26 cellular contexts compared by ENCODE assay signal in genomic region chr4:40314951-40315350, GRCh38. TPM values are rescaled to one million over a fixed set of nuclear protein-coding genes. Genes with fewer than 3 reads are reported as not detected.
DNase-seq lines count a peak whose midpoint lies in the region; ATAC-seq, FAIRE-seq and TF ChIP-seq lines count a peak whose summit lies in the region.
"Had no signal": no experiment of that assay in that cellular context is flagged by ENCODE, and none has a peak within 500 bp of the region (broad histone marks: within the 10 kb centered on the region; RNA-seq: fewer than 3 reads in every experiment).

No MANE protein-coding gene starts in this region.

- H3K4me3 ChIP-seq in HEK293 (ENCODE audit: low read depth, low read length), result no peak overlapping the region
- no peak overlapping the region for H3K4me3 ChIP-seq in Panc1 (ENCODE audit: low read depth in 2 of 2, low read length in 2 of 2)
- no peak overlapping the region for H3K4me3 ChIP-seq in fibroblast of pulmonary artery (replicated peaks; ENCODE audit: low read depth, low read length)
- H3K4me3 ChIP-seq in ovary, result no peak overlapping the region
- H3K4me3 ChIP-seq: Peyer's patch, sigmoid colon, tibial artery had no signal

- no peak overlapping the region for H3K27ac ChIP-seq in HEK293 (ENCODE audit: extremely low read depth, low read depth, low read length)
- H3K27ac ChIP-seq in Panc1 (ENCODE audit: low read length), result peak overlapping the region; percentile 88; the same call in 1 of the 2 replicates
- no peak overlapping the region for H3K27ac ChIP-seq in ovary
- H3K27ac ChIP-seq: Peyer's patch, sigmoid colon, tibial artery had no signal

- H3K4me1 Mint-ChIP-seq in activated CD4-positive, alpha-beta T cell treated with anti-CD3 and anti-CD28 coated beads, Interleukin-2, amount 10 ng/mL, durations not matched to agents 7 days and 5 days, result peaks cover 61% of the 10 kb centered on the region

- no peaks in the 10 kb centered on the region for H3K9me3 Mint-ChIP-seq in activated CD4-positive, alpha-beta T cell treated with anti-CD3 and anti-CD28 coated beads, Interleukin-2, amount 10 ng/mL, durations not matched to agents 7 days and 5 days
- H3K9me3 Mint-ChIP-seq: activated B cell treated with CpG ODN at 0.5 μM for 24 hours; activated CD8-positive, alpha-beta T cell treated with anti-CD3 and anti-CD28 coated beads for 36 hours; naive thymus-derived CD4-positive, alpha-beta T cell; stimulated activated naive CD8-positive, alpha-beta T cell treated with anti-CD3 and anti-CD28 coated beads, Interleukin-15, Interleukin-2, amounts not matched to agents 100 ng/mL and 50 ng/mL, for 24 hours had no signal

- CTCF ChIA-PET in HEK293 (lab: Yijun Ruan, JAX), result no interaction called here
- CTCF ChIA-PET in Panc1 (lab: Charles Lee), result no interaction called here
- CTCF ChIA-PET in activated CD4-positive, alpha-beta T cell treated with anti-CD3 and anti-CD28 coated beads, Interleukin-2, amount 10 ng/mL, durations not matched to agents 7 days and 5 days (lab: Charles Lee), result no interaction called here

- in situ Hi-C loops in Panc1 (cut with HindIII; ENCODE audit: low pct_unique_long_range_greater_than_20kb, low sequenced_read_pairs), result no loop called here

- H3K27me3 ChIP-seq in Panc1 (ENCODE audit: control insufficient read depth, insufficient read depth, low read length), result no peaks in the 10 kb centered on the region
- no peaks in the 10 kb centered on the region for H3K27me3 ChIP-seq in ovary
- H3K27me3 ChIP-seq: Peyer's patch, sigmoid colon, tibial artery had no signal

- intact Hi-C loops in Panc1 (cut with micrococcal nuclease; ENCODE audit: unreplicated experiment) (loop anchor here (10.0 kb wide), 1 partner anchor 260 kb away; the partner anchor contains the start of gene N4BP2), ovary (cut with DNase I) (loop anchor here in 3 of 4 donors (5.0 to 10.0 kb wide), 2 partner anchors 258 to 260 kb away; partner anchors contain the start of gene N4BP2 (in 3 of the 3))

- H3K27me3 Mint-ChIP-seq in activated CD4-positive, alpha-beta T cell treated with anti-CD3 and anti-CD28 coated beads, Interleukin-2, amount 10 ng/mL, durations not matched to agents 7 days and 5 days, result no peaks in the 10 kb centered on the region
- H3K27me3 Mint-ChIP-seq: activated B cell treated with CpG ODN at 0.5 μM for 24 hours; activated CD8-positive, alpha-beta T cell treated with anti-CD3 and anti-CD28 coated beads for 36 hours; B cell; naive thymus-derived CD4-positive, alpha-beta T cell; stimulated activated naive CD8-positive, alpha-beta T cell treated with anti-CD3 and anti-CD28 coated beads, Interleukin-15, Interleukin-2, amounts not matched to agents 100 ng/mL and 50 ng/mL, for 24 hours had no signal

- DNase-seq in Panc1 (ENCODE audit: low read depth, low spot score) (peak; percentile 52), fibroblast of pulmonary artery (ENCODE audit: low read depth) (peak; percentile 45), urothelium cell line (ENCODE audit: low spot score) (no peak), NCI-H146 treated with DMSO at 0.1 percent for 48 hours (lab: John Stamatoyannopoulos, UW; ENCODE audit: unreplicated experiment) (no peak), ovary (no peak)
- no peak for DNase-seq in activated CD4-positive, alpha-beta T cell treated with anti-CD3 and anti-CD28 coated beads, Interleukin-2, amount 10 ng/mL, durations not matched to agents 7 days and 5 days
- DNase-seq: activated B cell treated with CpG ODN at 0.5 μM for 24 hours; activated CD8-positive, alpha-beta T cell treated with anti-CD3 and anti-CD28 coated beads for 36 hours; activated T-cell treated with anti-CD3 and anti-CD28 coated beads, Interleukin-2, amount 50 U/mL, for 1 hour; amygdala; central memory CD4-positive, alpha-beta T cell; mesendoderm; naive thymus-derived CD4-positive, alpha-beta T cell; NCI-H1930; NCI-H226; Peyer's patch; posterior cingulate gyrus; sigmoid colon; tibial artery had no signal

- no peak for ATAC-seq in Panc1
- ATAC-seq: activated CD8-positive, alpha-beta T cell treated with anti-CD3 and anti-CD28 coated beads for 36 hours; naive thymus-derived CD4-positive, alpha-beta T cell had no signal

- no peak for TF ChIP-seq POLR2A in ovary (IDR thresholded peaks at IDR 0.05)

- no peaks in the 10 kb centered on the region for H3K36me3 Mint-ChIP-seq in activated CD4-positive, alpha-beta T cell treated with anti-CD3 and anti-CD28 coated beads, Interleukin-2, amount 10 ng/mL, durations not matched to agents 7 days and 5 days (ENCODE audit: low read depth)
- H3K36me3 Mint-ChIP-seq: naive thymus-derived CD4-positive, alpha-beta T cell had no signal

- no TSS peak for BruUV-seq in Panc1 (replicated peaks; lab: Mats Ljungman, UMichigan)

- no peak overlapping the region for H3K27ac Mint-ChIP-seq in activated CD4-positive, alpha-beta T cell treated with anti-CD3 and anti-CD28 coated beads, Interleukin-2, amount 10 ng/mL, durations not matched to agents 7 days and 5 days
- H3K27ac Mint-ChIP-seq: activated B cell treated with CpG ODN at 0.5 μM for 24 hours, B cell had no signal

- POLR2A ChIA-PET in HEK293 (lab: Yijun Ruan, JAX), result no interaction called here
- POLR2A ChIA-PET in Panc1 (lab: Charles Lee), result no interaction called here
- POLR2A ChIA-PET in activated CD4-positive, alpha-beta T cell treated with anti-CD3 and anti-CD28 coated beads, Interleukin-2, amount 10 ng/mL, durations not matched to agents 7 days and 5 days (lab: Charles Lee), result no interaction called here

- TF ChIP-seq CTCF in HEK293 (tag by site-specific recombination; IDR thresholded peaks at IDR 0.05) (no peak), Panc1 (IDR thresholded peaks at IDR 0.05) (no peak), fibroblast of pulmonary artery (IDR thresholded peaks at IDR 0.05; ENCODE audit: low read length, missing control alignments) (no peak), ovary (IDR thresholded peaks at IDR 0.05) (no peak)

- H3K9me3 ChIP-seq in HEK293 (ENCODE audit: control insufficient read depth, insufficient read depth, low read depth, low read length) (no peaks in the 10 kb centered on the region), Panc1 (ENCODE audit: control insufficient read depth, insufficient read depth, low read depth, low read length) (no peaks in the 10 kb centered on the region), ovary (no peaks in the 10 kb centered on the region)
- H3K9me3 ChIP-seq: Peyer's patch, sigmoid colon, tibial artery had no signal

- no peak overlapping the region for H3K4me3 Mint-ChIP-seq in activated CD4-positive, alpha-beta T cell treated with anti-CD3 and anti-CD28 coated beads, Interleukin-2, amount 10 ng/mL, durations not matched to agents 7 days and 5 days
- H3K4me3 Mint-ChIP-seq: activated B cell treated with CpG ODN at 0.5 μM for 24 hours; activated CD8-positive, alpha-beta T cell treated with anti-CD3 and anti-CD28 coated beads for 36 hours had no signal

- H3K4me1 ChIP-seq in HEK293 (ENCODE audit: control insufficient read depth, insufficient read depth, low read length) (no peaks in the 10 kb centered on the region), Panc1 (ENCODE audit: control insufficient read depth, insufficient read depth, low read length) (peaks cover 10% of the 10 kb centered on the region), ovary (ENCODE audit: insufficient read depth) (peaks cover 1% of the 10 kb centered on the region)

- no peak for TF ChIP-seq EP300 in ovary (IDR thresholded peaks at IDR 0.05)

- H3K36me3 ChIP-seq in HEK293 (ENCODE audit: control insufficient read depth in 2 of 2, insufficient read depth in 1 of 2, low read length in 2 of 2), result no peaks in the 10 kb centered on the region
- H3K36me3 ChIP-seq in Panc1 (ENCODE audit: control insufficient read depth, insufficient read depth, low read length), result no peaks in the 10 kb centered on the region
- H3K36me3 ChIP-seq in ovary, result no peaks in the 10 kb centered on the region
- H3K36me3 ChIP-seq: Peyer's patch, sigmoid colon, tibial artery had no signal

- FAIRE-seq in urothelium cell line (lab: Jason Lieb, UNC), result peak; percentile 56
- FAIRE-seq: endothelial cell of umbilical vein, frontal cortex, GM18507 had no signal

- 96 to 98% (median 97%) methylated on average over 5 of the region's 5 CpGs for WGBS in ovary, 3 donors

TF ChIP-seq in HEK293, 187 proteins besides CTCF, POLR2A, EP300 and RAD21 (continues in another document):
- no peak for TF ChIP-seq ZNF433 (tag by site-specific recombination; IDR thresholded peaks at IDR 0.05; ENCODE audit: low read depth)
- no peak for TF ChIP-seq HOXD13 (CRISPR knock-in tag; IDR thresholded peaks at IDR 0.05; ENCODE audit: borderline replicate concordance)
- TF ChIP-seq ZNF211 (tag by site-specific recombination; IDR thresholded peaks at IDR 0.05; ENCODE audit: low read depth), result no peak
- no peak for TF ChIP-seq ZNF785 (tag by site-specific recombination; IDR thresholded peaks at IDR 0.05)
- TF ChIP-seq, protein P1, sequence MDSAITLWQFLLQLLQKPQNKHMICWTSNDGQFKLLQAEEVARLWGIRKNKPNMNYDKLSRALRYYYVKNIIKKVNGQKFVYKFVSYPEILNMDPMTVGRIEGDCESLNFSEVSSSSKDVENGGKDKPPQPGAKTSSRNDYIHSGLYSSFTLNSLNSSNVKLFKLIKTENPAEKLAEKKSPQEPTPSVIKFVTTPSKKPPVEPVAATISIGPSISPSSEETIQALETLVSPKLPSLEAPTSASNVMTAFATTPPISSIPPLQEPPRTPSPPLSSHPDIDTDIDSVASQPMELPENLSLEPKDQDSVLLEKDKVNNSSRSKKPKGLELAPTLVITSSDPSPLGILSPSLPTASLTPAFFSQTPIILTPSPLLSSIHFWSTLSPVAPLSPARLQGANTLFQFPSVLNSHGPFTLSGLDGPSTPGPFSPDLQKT (IDR thresholded peaks at IDR 0.05; ENCODE audit: borderline replicate concordance, low read depth, low read length), result no peak

RNA-seq across cellular contexts. Expression of gene CHRNA9, which starts 20.2 kb away (rescaled TPM):
- not detected for total RNA-seq in Panc1 (2021; ENCODE audit: unreplicated experiment)
- not detected for polyA plus RNA-seq in Panc1 (2012; ENCODE audit: insufficient read length)
- under 1 TPM in 1 of 7 donors, not detected in 6; 0.13 TPM for total RNA-seq in ovary
- polyA plus RNA-seq in ovary, result not detected
- total RNA-seq in activated CD4-positive, alpha-beta T cell treated with anti-CD3 and anti-CD28 coated beads, Interleukin-2, amount 10 ng/mL, durations not matched to agents 7 days and 5 days, result not detected
- total RNA-seq: B cell, dermis microvascular lymphatic vessel endothelial cell, endothelial cell of umbilical vein, frontal cortex, Peyer's patch, sigmoid colon had no signal
- polyA plus RNA-seq: endothelial cell of umbilical vein, sigmoid colon had no signal

Comparison
In these comparisons a context has a peak if more than half of its experiments do, and no peak if none do; other contexts are left out.
1. DNase-seq: peak in Panc1 (single experiment) and fibroblast of pulmonary artery (single experiment); none in urothelium cell line (single experiment), NCI-H146 treated with DMSO at 0.1 percent for 48 hours (single experiment), ovary (0 of 5) and activated CD4-positive, alpha-beta T cell treated with anti-CD3 and anti-CD28 coated beads, Interleukin-2, amount 10 ng/mL, durations not matched to agents 7 days and 5 days (single experiment).